ENCODE assay signal across 1 cellular context in genomic region chr1:10679521-10680220, GRCh38.
A peak's percentile ranks its signal among the peaks of the same experiment; 100 is the strongest.
TF ChIP-seq lines count a peak whose summit lies in the region.

No MANE protein-coding gene starts in this region.

TF ChIP-seq in HEK293, 187 proteins besides CTCF, POLR2A, EP300 and RAD21 (continued from another document):
- TF ChIP-seq ZNF148 (tag by site-specific recombination; IDR thresholded peaks at IDR 0.05; ENCODE audit: borderline replicate concordance) (no peak), ZBTB44 (tag by site-specific recombination; IDR thresholded peaks at IDR 0.05) (peak; percentile 85), ZNF830 (tag by site-specific recombination; IDR thresholded peaks at IDR 0.05; ENCODE audit: low read depth) (no peak), OSR2 (tag by site-specific recombination; IDR thresholded peaks at IDR 0.05) (peak; percentile 7; the same call in 1 of the 2 replicates), ZNF549 (tag by site-specific recombination; IDR thresholded peaks at IDR 0.05) (no peak), ZBTB48 (tag by site-specific recombination; IDR thresholded peaks at IDR 0.05) (peak; percentile 59; the same call in 1 of the 2 replicates), ZNF2 (tag by site-specific recombination; IDR thresholded peaks at IDR 0.05) (peak; percentile 66), ZNF585B (tag by site-specific recombination; IDR thresholded peaks at IDR 0.05) (no peak), ZNF391 (tag by site-specific recombination; IDR thresholded peaks at IDR 0.05; ENCODE audit: borderline replicate concordance, low read depth) (peak; percentile 85; the same call in 1 of the 2 replicates), ZNF24 (tag by site-specific recombination; IDR thresholded peaks at IDR 0.05) (peak; percentile 47; the same call in 1 of the 2 replicates), ZNF335 (tag by site-specific recombination; conservative IDR thresholded peaks at IDR 0.05) (no peak), ZNF354C (tag by site-specific recombination; IDR thresholded peaks at IDR 0.05; ENCODE audit: borderline replicate concordance, low read depth) (no peak), ZNF19 (tag by site-specific recombination; IDR thresholded peaks at IDR 0.05; ENCODE audit: low read depth) (no peak), WT1 (tag by site-specific recombination; IDR thresholded peaks at IDR 0.05) (peak; percentile 31; the same call in 1 of the 2 replicates), ZNF518A (tag by site-specific recombination; conservative IDR thresholded peaks at IDR 0.05; ENCODE audit: low read depth) (no peak), SCRT2 (tag by site-specific recombination; IDR thresholded peaks at IDR 0.05) (peak; percentile 100), ZBTB17 (tag by site-specific recombination; IDR thresholded peaks at IDR 0.05) (peak; percentile 55), SCRT1 (tag by site-specific recombination; IDR thresholded peaks at IDR 0.05; ENCODE audit: borderline replicate concordance) (peak; percentile 99), ZNF791 (tag by site-specific recombination; IDR thresholded peaks at IDR 0.05) (no peak), ZNF600 (tag by site-specific recombination; IDR thresholded peaks at IDR 0.05) (peak; percentile 68; the same call in 1 of the 2 replicates)
